1 cellular context compared by ENCODE assay signal in the genomic region with DNA sequence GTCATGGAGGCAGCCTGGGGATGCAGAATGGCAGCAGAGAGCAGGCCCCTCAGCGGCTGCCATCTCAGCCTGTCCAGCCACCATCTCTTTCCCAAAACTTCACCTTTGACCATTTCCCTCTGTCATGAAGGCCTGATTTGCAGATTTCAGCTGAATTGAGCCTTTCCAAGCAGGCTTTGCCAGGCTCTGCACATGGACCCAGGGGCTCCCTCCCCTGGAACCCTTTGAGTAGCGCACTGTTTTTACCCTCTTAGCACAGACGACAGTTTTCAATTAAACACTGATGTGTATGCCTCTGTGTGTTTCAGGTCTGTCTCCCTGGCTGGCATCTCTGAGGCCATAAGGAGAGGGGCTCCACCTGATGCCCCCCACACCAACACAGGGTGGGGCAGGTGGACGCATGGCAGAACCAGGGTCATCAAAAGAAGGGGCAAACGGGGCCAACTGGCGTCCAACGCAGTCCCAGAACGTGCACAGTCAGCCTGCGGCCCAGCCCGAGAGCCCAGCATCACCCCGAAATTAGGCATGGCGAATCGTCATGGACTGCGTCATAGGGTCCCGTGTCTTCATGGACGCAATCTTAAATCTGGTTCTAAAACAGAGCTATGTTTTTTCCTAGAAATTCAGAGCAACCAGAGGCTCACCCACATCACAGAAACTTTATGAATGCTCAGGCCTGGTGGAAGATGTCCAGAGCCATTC.
TF ChIP-seq lines count a peak whose summit lies in the region.

No MANE protein-coding gene starts in this region.

TF ChIP-seq in H1, 55 proteins besides CTCF, POLR2A, EP300 and RAD21:
- no peak for TF ChIP-seq RXRA (IDR thresholded peaks at IDR 0.05; ENCODE audit: insufficient read depth, low read depth, low read length)
TF ChIP-seq in H1: peak in this region for 0.
